In genomic region chr4:20493761-20494353, GRCh38 we compare ENCODE assay signal across 22 cellular contexts.
DNase-seq lines count a peak whose midpoint lies in the region; ATAC-seq and TF ChIP-seq lines count a peak whose summit lies in the region.
"Had no signal": no experiment of that assay in that cellular context is flagged by ENCODE, and none has a peak within 500 bp of the region (broad histone marks: within the 10 kb centered on the region; RNA-seq: fewer than 3 reads in every experiment).

No MANE protein-coding gene starts in this region.

- no peaks in the 10 kb centered on the region; the same call in 1 of the 2 replicates for H3K79me2 ChIP-seq in GM23248 (ENCODE audit: insufficient read depth)

- CTCF ChIA-PET in CD4-positive, alpha-beta T cell (lab: Charles Lee), result interaction anchor here (0.7 kb wide), 1 partner anchor 13 kb away, joined by 3 read pairs; no protein-coding TSS in a partner anchor

- intact Hi-C loops in esophagus muscularis mucosa (cut with DNase I), result no loop called here
- intact Hi-C loops in CD4-positive, alpha-beta T cell (cut with DNase I, micrococcal nuclease), result no loop called here

- no peak for TF ChIP-seq EP300 in esophagus muscularis mucosa (IDR thresholded peaks at IDR 0.05)

- no peak overlapping the region for H2AFZ ChIP-seq in GM23248

- no peak overlapping the region for H3K27ac ChIP-seq in GM23248
- no peak overlapping the region for H3K27ac ChIP-seq in esophagus muscularis mucosa (replicated peaks in 1 of 4)
- no peak overlapping the region for H3K27ac ChIP-seq in CD4-positive, alpha-beta T cell (ENCODE audit: low read depth, low read length)
- H3K27ac ChIP-seq: C4-2B, spleen, upper lobe of right lung had no signal

- H3K9me2 ChIP-seq in GM23248 (ENCODE audit: insufficient read depth), result no peaks in the 10 kb centered on the region

- H3F3A ChIP-seq in GM23248 (ENCODE audit: insufficient read depth), result peaks cover 20% of the 10 kb centered on the region

- 100% methylated on average over 1 of the region's 1 CpG for WGBS in GM23248 (ENCODE audit: low coverage in 1 of 2, low lambda C conversion rate in 2 of 2, missing lambda C conversion rate in 2 of 2), 2 experiments
- WGBS in esophagus muscularis mucosa, result 91% methylated on average over 1 of the region's 1 CpG

- H3K4me1 ChIP-seq in GM23248 (ENCODE audit: insufficient read depth), result peaks cover 26% of the 10 kb centered on the region
- peaks cover 0 to 10% (median 5%) of the 10 kb centered on the region in 4 donors for H3K4me1 ChIP-seq in esophagus muscularis mucosa
- H3K4me1 ChIP-seq: spleen, upper lobe of right lung had no signal

- no peak overlapping the region for H3K4me3 Mint-ChIP-seq in progenitor cell of endocrine pancreas (ENCODE audit: low read depth)
- H3K4me3 Mint-ChIP-seq in CD4-positive, alpha-beta T cell, result no peak overlapping the region
- H3K4me3 Mint-ChIP-seq: activated naive CD8-positive, alpha-beta T cell treated with anti-CD3 and anti-CD28 coated beads, Interleukin-2, amount 50 U/mL, for 24 hours; IgD-negative memory B cell; natural killer cell treated with Interleukin-12 subunit alpha and Interleukin-12 subunit beta and Interleukin-15 and Interleukin-18, amount 100 ng/mL, for 72 hours had no signal

- no peaks in the 10 kb centered on the region for H4K20me1 ChIP-seq in GM23248 (ENCODE audit: insufficient read depth)

- POLR2A ChIA-PET in CD4-positive, alpha-beta T cell (lab: Charles Lee), result interaction anchor here (0.6 kb wide), 1 partner anchor 103 kb away, joined by 3 read pairs; no protein-coding TSS in a partner anchor

- in situ Hi-C loops in GM23248 (cut with MboI), result no loop called here

- no peaks in the 10 kb centered on the region for H3K27me3 Mint-ChIP-seq in progenitor cell of endocrine pancreas
- no peaks in the 10 kb centered on the region for H3K27me3 Mint-ChIP-seq in CD4-positive, alpha-beta T cell
- H3K27me3 Mint-ChIP-seq: activated naive CD8-positive, alpha-beta T cell treated with anti-CD3 and anti-CD28 coated beads, Interleukin-2, amount 50 U/mL, for 24 hours; IgD-negative memory B cell; natural killer cell treated with Interleukin-12 subunit alpha and Interleukin-12 subunit beta and Interleukin-15 and Interleukin-18, amount 100 ng/mL, for 72 hours had no signal

- no peak for ATAC-seq in CD4-positive, alpha-beta T cell (ENCODE audit: poor library complexity)
- ATAC-seq: activated naive CD8-positive, alpha-beta T cell treated with anti-CD3 and anti-CD28 coated beads, Interleukin-2, amount 50 U/mL, for 24 hours; HCT116; natural killer cell treated with Interleukin-12 subunit alpha and Interleukin-12 subunit beta and Interleukin-15 and Interleukin-18, amount 100 ng/mL, for 72 hours; upper lobe of right lung had no signal

- peaks cover 23% of the 10 kb centered on the region for H3K36me3 ChIP-seq in GM23248 (ENCODE audit: low read depth)
- peaks cover 0 to 14% (median 0%) of the 10 kb centered on the region in 4 donors for H3K36me3 ChIP-seq in esophagus muscularis mucosa
- H3K36me3 ChIP-seq: upper lobe of right lung had no signal

- no peak overlapping the region for H3K9ac ChIP-seq in GM23248

- peaks cover 26% of the 10 kb centered on the region for H3K4me1 Mint-ChIP-seq in progenitor cell of endocrine pancreas (ENCODE audit: low read depth)
- no peaks in the 10 kb centered on the region for H3K4me1 Mint-ChIP-seq in CD4-positive, alpha-beta T cell (ENCODE audit: low read depth)
- H3K4me1 Mint-ChIP-seq: activated naive CD8-positive, alpha-beta T cell treated with anti-CD3 and anti-CD28 coated beads, Interleukin-2, amount 50 U/mL, for 24 hours; IgD-negative memory B cell had no signal

- H3K36me3 Mint-ChIP-seq in progenitor cell of endocrine pancreas (ENCODE audit: insufficient read depth), result peaks cover 4% of the 10 kb centered on the region
- H3K36me3 Mint-ChIP-seq in CD4-positive, alpha-beta T cell (ENCODE audit: low read depth), result no peaks in the 10 kb centered on the region
- H3K36me3 Mint-ChIP-seq: IgD-negative memory B cell had no signal

- peak overlapping the region; percentile 28 for H3K4me2 ChIP-seq in GM23248 (ENCODE audit: unreplicated experiment)

- peak overlapping the region; percentile 38 for H3K27ac Mint-ChIP-seq in progenitor cell of endocrine pancreas
- H3K27ac Mint-ChIP-seq in CD4-positive, alpha-beta T cell, result no peak overlapping the region
- H3K27ac Mint-ChIP-seq: activated naive CD8-positive, alpha-beta T cell treated with anti-CD3 and anti-CD28 coated beads, Interleukin-2, amount 50 U/mL, for 24 hours; activated T-helper 2 cell treated with anti-CD3 and anti-CD28 coated beads, Interferon-gamma antibody, Interleukin-2, Interleukin-4, amounts not matched to agents 10 μg/mL and 5 μg/mL and 100 μg/mL, durations not matched to agents 14 hours and 24 hours and 36 hours; IgD-negative memory B cell; natural killer cell treated with Interleukin-12 subunit alpha and Interleukin-12 subunit beta and Interleukin-15 and Interleukin-18, amount 100 ng/mL, for 72 hours had no signal

- TF ChIP-seq CTCF in progenitor cell of endocrine pancreas (IDR thresholded peaks at IDR 0.05; ENCODE audit: unreplicated experiment), result no peak
- TF ChIP-seq CTCF in esophagus muscularis mucosa (IDR thresholded peaks at IDR 0.05), result no peak
- TF ChIP-seq CTCF in CD4-positive, alpha-beta T cell (IDR thresholded peaks at IDR 0.05), result no peak

- H3K9me3 Mint-ChIP-seq in progenitor cell of endocrine pancreas (ENCODE audit: low read depth), result peaks cover 5% of the 10 kb centered on the region
- no peaks in the 10 kb centered on the region for H3K9me3 Mint-ChIP-seq in CD4-positive, alpha-beta T cell
- H3K9me3 Mint-ChIP-seq: activated T-helper 2 cell treated with anti-CD3 and anti-CD28 coated beads, Interferon-gamma antibody, Interleukin-2, Interleukin-4, amounts not matched to agents 10 μg/mL and 5 μg/mL and 100 μg/mL, durations not matched to agents 14 hours and 24 hours and 36 hours; IgD-negative memory B cell had no signal

- H3K4me3 ChIP-seq in GM23248, result no peak overlapping the region
- H3K4me3 ChIP-seq in esophagus muscularis mucosa, result no peak overlapping the region
- H3K4me3 ChIP-seq: spleen, upper lobe of right lung had no signal

- DNase-seq in GM23248 (peak; percentile 72), amniotic epithelial cell (ENCODE audit: low read depth) (peak; percentile 68), fibroblast of peridontal ligament (ENCODE audit: extremely low read depth) (peak; percentile 74), progenitor cell of endocrine pancreas (ENCODE audit: low spot score, unreplicated experiment) (no peak), esophagus muscularis mucosa (ENCODE audit: extremely low spot score) (no peak), NCI-H1930 (lab: John Stamatoyannopoulos, UW) (no peak), OCI-M1 (lab: John Stamatoyannopoulos, UW) (no peak)
- no peak for DNase-seq in CD4-positive, alpha-beta T cell
- DNase-seq: activated CD4-positive, alpha-beta T cell treated with anti-CD3 and anti-CD28 coated beads for 48 hours; activated naive CD8-positive, alpha-beta T cell treated with anti-CD3 and anti-CD28 coated beads, Interleukin-2, amount 50 U/mL, for 24 hours; effector CD8-positive, alpha-beta T cell; mesendoderm; NCI-H1694; NK-92 treated with Interleukin-12 subunit alpha and Interleukin-12 subunit beta, amount 100 ng/mL, for 24 hours; spleen; stimulated activated CD4-positive, alpha-beta T cell treated with anti-CD3 and anti-CD28 coated beads, Interleukin-4, amount 100 ng/mL, for 4 hours; upper lobe of right lung had no signal

- H3K9me3 ChIP-seq in GM23248 (ENCODE audit: low read depth) (no peaks in the 10 kb centered on the region), esophagus muscularis mucosa (no peaks in the 10 kb centered on the region)
- no peaks in the 10 kb centered on the region for H3K9me3 ChIP-seq in CD4-positive, alpha-beta T cell (ENCODE audit: control insufficient read depth, low read length)
- H3K9me3 ChIP-seq: spleen, upper lobe of right lung had no signal

- TF ChIP-seq POLR2A in esophagus muscularis mucosa (IDR thresholded peaks at IDR 0.05; ENCODE audit: low read depth), result no peak

- H3K27me3 ChIP-seq in GM23248 (replicated peaks; ENCODE audit: insufficient read depth) (no peaks in the 10 kb centered on the region), esophagus muscularis mucosa (no peaks in the 10 kb centered on the region)
- H3K27me3 ChIP-seq in CD4-positive, alpha-beta T cell (ENCODE audit: control insufficient read depth, insufficient read depth, low read length), result no peaks in the 10 kb centered on the region
- H3K27me3 ChIP-seq: spleen, upper lobe of right lung had no signal

Comparison
In these comparisons a context has a peak if more than half of its experiments do, and no peak if none do; other contexts are left out.
1. DNase-seq: peak in GM23248 (single experiment), amniotic epithelial cell (single experiment) and fibroblast of peridontal ligament (single experiment); none in progenitor cell of endocrine pancreas (single experiment), esophagus muscularis mucosa (single experiment), CD4-positive, alpha-beta T cell (0 of 10), NCI-H1930 (0 of 2) and OCI-M1 (single experiment).